ENCODE assay signal across 8 cellular contexts in the genomic region with DNA sequence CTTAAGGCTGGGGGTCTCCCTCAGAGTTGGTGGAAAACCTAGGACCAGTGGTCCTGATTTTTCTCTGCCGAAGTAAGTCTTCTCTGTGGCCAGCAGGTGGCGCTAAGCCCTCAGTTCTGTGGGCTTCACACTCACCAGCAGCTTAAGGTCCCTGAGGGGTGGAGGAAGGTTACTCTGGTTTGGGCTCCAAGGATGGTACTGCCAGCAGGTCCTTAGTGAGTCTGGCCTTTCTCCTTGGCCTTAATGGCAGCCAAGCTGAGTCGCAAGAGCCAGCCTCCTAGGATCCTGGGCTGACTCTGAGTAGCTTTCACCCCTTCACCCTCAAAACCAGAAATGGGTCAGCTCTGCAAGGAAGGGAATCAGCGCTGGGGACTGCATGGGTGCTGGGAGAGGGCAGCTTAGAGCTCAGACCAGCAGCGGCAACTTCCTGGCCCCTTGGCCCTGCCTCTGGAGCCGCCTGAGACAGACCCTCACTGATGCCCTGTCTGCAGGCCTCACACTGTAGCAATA. TPM values are rescaled to one million over a fixed set of nuclear protein-coding genes. Genes with fewer than 3 reads are reported as not detected.
DNase-seq lines count a peak whose midpoint lies in the region; ATAC-seq, FAIRE-seq and TF ChIP-seq lines count a peak whose summit lies in the region.

No MANE protein-coding gene starts in this region.

- H3K9me3 ChIP-seq in Caco-2: no peaks in the 10 kb centered on the region
- no peaks in the 10 kb centered on the region for H3K9me3 ChIP-seq in ascending aorta
- H3K9me3 ChIP-seq in small intestine (ENCODE audit: control insufficient read depth, low read depth): no peaks in the 10 kb centered on the region

- POLR2A ChIA-PET in Caco-2 (lab: Charles Lee): interaction anchor here (0.6 kb wide), 1 partner anchor 10 kb away, joined by 19 read pairs; no protein-coding TSS in a partner anchor

- no peaks in the 10 kb centered on the region for H3K27me3 Mint-ChIP-seq in Caco-2 (ENCODE audit: insufficient read depth, unreplicated experiment)

- peaks cover 17% of the 10 kb centered on the region for H3K36me3 Mint-ChIP-seq in Caco-2 (ENCODE audit: insufficient read depth, unreplicated experiment)

- H3K4me3 Mint-ChIP-seq in Caco-2 (ENCODE audit: unreplicated experiment): no peak overlapping the region

- ATAC-seq in GM21786 (IDR thresholded peaks at IDR 0.05; ENCODE audit: unreplicated experiment): peak; percentile 56
- ATAC-seq in GM18858 (IDR thresholded peaks at IDR 0.05; ENCODE audit: unreplicated experiment): no peak

- H3K4me1 ChIP-seq in Caco-2 (no peaks in the 10 kb centered on the region), ascending aorta (peaks cover 7 to 8% of the 10 kb centered on the region in 2 donors), small intestine (ENCODE audit: control insufficient read depth in 2 of 2, insufficient read depth in 1 of 2, low read depth in 1 of 2, low read length in 1 of 2) (no peaks in the 10 kb centered on the region)

- CTCF ChIA-PET in Caco-2 (lab: Charles Lee): interaction anchor here (0.5 to 3.0 kb wide), 29 partner anchors 10 to 1898 kb away, joined by 3 to 26 read pairs (median 3); a partner anchor contains a TSS

- H3K27ac ChIP-seq in ascending aorta (no peak overlapping the region), small intestine (ENCODE audit: low read depth in 1 of 2, low read length in 1 of 2) (no peak overlapping the region)

- DNase-seq in Caco-2: peak; percentile 77 to 82
- DNase-seq in NCI-H1436 treated with DMSO at 0.1 percent for 48 hours (lab: John Stamatoyannopoulos, UW): peak; percentile 51
- DNase-seq in T-helper 22 cell (ENCODE audit: low read depth): peak; percentile 45
- DNase-seq in ascending aorta (ENCODE audit: low spot score in 2 of 2): peak in 1 of 2 donors; percentile 88
- peak in 48 of 51 donors; percentile 3 to 86 (median 56) for DNase-seq in hypothalamus (lab: John Stamatoyannopoulos, UW)
- DNase-seq in small intestine: peak; percentile 83

- no TSS peak for BruUV-seq in Caco-2 (replicated peaks; lab: Mats Ljungman, UMichigan)

- peak; percentile 89 to 93 for TF ChIP-seq CTCF in Caco-2 (IDR thresholded peaks at IDR 0.05; ENCODE audit: insufficient read depth in 1 of 2, low read depth in 1 of 2, low read length in 1 of 2, severe bottlenecking in 1 of 2, unreplicated experiment in 1 of 2)
- TF ChIP-seq CTCF in ascending aorta (IDR thresholded peaks at IDR 0.05): peak; percentile 87 to 96 (median 88)

- no peaks in the 10 kb centered on the region for H3K9me3 Mint-ChIP-seq in Caco-2 (ENCODE audit: unreplicated experiment)

- no peak overlapping the region for H3K27ac Mint-ChIP-seq in Caco-2 (ENCODE audit: unreplicated experiment)

- no peak for FAIRE-seq in small intestine (lab: Jason Lieb, UNC)

- H3K27me3 ChIP-seq in Caco-2 (replicated peaks; ENCODE audit: control insufficient read depth, insufficient read depth, low read length): no peaks in the 10 kb centered on the region; the same call in 1 of the 2 replicates
- H3K27me3 ChIP-seq in ascending aorta: no peaks in the 10 kb centered on the region
- H3K27me3 ChIP-seq in small intestine (ENCODE audit: control insufficient read depth in 2 of 2, insufficient read depth in 2 of 2, low read length in 2 of 2): no peaks in the 10 kb centered on the region

- no peaks in the 10 kb centered on the region for H3K4me1 Mint-ChIP-seq in Caco-2 (ENCODE audit: low read depth, unreplicated experiment)

- intact Hi-C loops in Caco-2 (cut with micrococcal nuclease; ENCODE audit: unreplicated experiment) (loop anchor here (1.0 kb wide), 5 partner anchors 31 to 164 kb away; no protein-coding TSS in a partner anchor), ascending aorta (cut with DNase I) (loop anchor here (1.0 to 10.0 kb wide), 2 partner anchors 120 to 591 kb away; no protein-coding TSS in a partner anchor)

- WGBS in small intestine, 3 donors: 46 to 50% (median 47%) methylated on average over 6 of the region's 6 CpGs

- H3K4me3 ChIP-seq in Caco-2 (ENCODE audit: low read depth, low read length) (no peak overlapping the region), ascending aorta (no peak overlapping the region), small intestine (ENCODE audit: low read depth in 1 of 2, low read length in 2 of 2) (no peak overlapping the region)

- H3K36me3 ChIP-seq in Caco-2 (ENCODE audit: control insufficient read depth, insufficient read depth, low read length) (no peaks in the 10 kb centered on the region), ascending aorta (no peaks in the 10 kb centered on the region), small intestine (ENCODE audit: control insufficient read depth in 2 of 2, insufficient read depth in 2 of 2, low read length in 2 of 2) (peaks cover 0 to 5% of the 10 kb centered on the region in 2 donors)

RNA-seq across cellular contexts. Expression of a gene that starts 4.4 kb away (rescaled TPM):
- 2.3 and 3.4 TPM in 2 replicates for total RNA-seq in Caco-2 (2022)
- not detected for total RNA-seq in ascending aorta
- polyA plus RNA-seq in small intestine: 1 to 10 TPM in 1 of 3 donors, not detected in 2; 1.9 TPM

RNA-seq across cellular contexts. Expression of a gene that starts 32.5 kb away (rescaled TPM):
- total RNA-seq in Caco-2 (2022) (14.6 and 14.8 TPM in 2 replicates), ascending aorta (0.21 TPM)
- 1 to 10 TPM in 1 of 3 donors, under 1 TPM in 2; 0.22 to 4.5 (median 0.81) TPM for polyA plus RNA-seq in small intestine

Comparison
In these comparisons a context has a peak if more than half of its experiments do, and no peak if none do; other contexts are left out.
1. RNA of a gene that starts 32.5 kb away (total RNA-seq): 14.6 to 14.8 TPM in Caco-2; 0.21 TPM in ascending aorta (single experiment); every median in the first group is over 10 times any median in the second.